17 cellular contexts compared by ENCODE assay signal in genomic region chr14:82755923-82756322, GRCh38.
DNase-seq lines count a peak whose midpoint lies in the region; ATAC-seq, FAIRE-seq and TF ChIP-seq lines count a peak whose summit lies in the region.
"Had no signal": no experiment of that assay in that cellular context is flagged by ENCODE, and none has a peak within 500 bp of the region (broad histone marks: within the 10 kb centered on the region; RNA-seq: fewer than 3 reads in every experiment).

No MANE protein-coding gene starts in this region.

- TF ChIP-seq CTCF in dorsolateral prefrontal cortex (IDR thresholded peaks at IDR 0.05 in 54 of 56, conservative IDR thresholded peaks at IDR 0.05 in 2 of 56; ENCODE audit: low read depth in 1 of 56, partially characterized antibody in 56 of 56) (no peak), progenitor cell of endocrine pancreas (IDR thresholded peaks at IDR 0.05; ENCODE audit: unreplicated experiment) (no peak)

- H3K27ac ChIP-seq in dorsolateral prefrontal cortex, result peak overlapping the region in 47 of 59 donors; percentile 5 to 86 (median 63)
- H3K27ac ChIP-seq: 22Rv1, BLaER1, GM23248, HL-60 had no signal

- H3K4me3 Mint-ChIP-seq in progenitor cell of endocrine pancreas (ENCODE audit: low read depth), result no peak overlapping the region
- H3K4me3 Mint-ChIP-seq: CD4-positive, CD25-positive, alpha-beta regulatory T cell had no signal

- H3K4me1 Mint-ChIP-seq in progenitor cell of endocrine pancreas (ENCODE audit: low read depth), result no peaks in the 10 kb centered on the region
- H3K4me1 Mint-ChIP-seq: CD4-positive, CD25-positive, alpha-beta regulatory T cell had no signal

- no peak for ATAC-seq in GM19455 (IDR thresholded peaks at IDR 0.05; ENCODE audit: unreplicated experiment)
- ATAC-seq: HCT116 had no signal

- no peak overlapping the region for H3K27ac Mint-ChIP-seq in progenitor cell of endocrine pancreas
- H3K27ac Mint-ChIP-seq: CD4-positive, CD25-positive, alpha-beta regulatory T cell had no signal

- intact Hi-C loops in dorsolateral prefrontal cortex (cut with DNase I), result no loop called here

- peak overlapping the region in 2 of 59 donors; percentile 10 to 25 for H3K4me3 ChIP-seq in dorsolateral prefrontal cortex
- H3K4me3 ChIP-seq: BLaER1, GM23248 had no signal

- FAIRE-seq in GM19239 (lab: Jason Lieb, UNC), result no peak
- FAIRE-seq: H54 had no signal

- peak; percentile 17 for DNase-seq in NCI-H1105 treated with DMSO at 0.1 percent for 48 hours (lab: John Stamatoyannopoulos, UW)
- DNase-seq in NCI-H1105 (lab: John Stamatoyannopoulos, UW), result no peak
- peak in 1 of 10 donors; percentile 38 for DNase-seq in dorsolateral prefrontal cortex
- DNase-seq in midbrain (lab: John Stamatoyannopoulos, UW), result peak; percentile 52
- DNase-seq in superior temporal gyrus (ENCODE audit: extremely low spot score), result peak; percentile 76
- DNase-seq in progenitor cell of endocrine pancreas (ENCODE audit: low spot score, unreplicated experiment), result no peak
- DNase-seq in GM19239 (ENCODE audit: insufficient read length, low spot score), result no peak
- DNase-seq: CD4-positive, CD25-positive, alpha-beta regulatory T cell; DMS53; GF-D8; GM23248 had no signal

- no peaks in the 10 kb centered on the region for H3K36me3 Mint-ChIP-seq in progenitor cell of endocrine pancreas (ENCODE audit: insufficient read depth)
- H3K36me3 Mint-ChIP-seq: CD4-positive, CD25-positive, alpha-beta regulatory T cell had no signal

- peaks cover 5% of the 10 kb centered on the region for H3K9me3 Mint-ChIP-seq in progenitor cell of endocrine pancreas (ENCODE audit: low read depth)

- H3K27me3 Mint-ChIP-seq in progenitor cell of endocrine pancreas, result no peaks in the 10 kb centered on the region
- H3K27me3 Mint-ChIP-seq: CD4-positive, CD25-positive, alpha-beta regulatory T cell had no signal

- H3K27me3 ChIP-seq in dorsolateral prefrontal cortex, result no peaks in the 10 kb centered on the region
- H3K27me3 ChIP-seq: BLaER1 had no signal

Comparison
In these comparisons a context has a peak if more than half of its experiments do, and no peak if none do; other contexts are left out.
1. DNase-seq: peak in NCI-H1105 treated with DMSO at 0.1 percent for 48 hours (single experiment), midbrain (single experiment) and superior temporal gyrus (single experiment); none in NCI-H1105 (single experiment), progenitor cell of endocrine pancreas (single experiment) and GM19239 (single experiment).